Comparison of ENCODE assay signal across 2 cellular contexts in the genomic region with DNA sequence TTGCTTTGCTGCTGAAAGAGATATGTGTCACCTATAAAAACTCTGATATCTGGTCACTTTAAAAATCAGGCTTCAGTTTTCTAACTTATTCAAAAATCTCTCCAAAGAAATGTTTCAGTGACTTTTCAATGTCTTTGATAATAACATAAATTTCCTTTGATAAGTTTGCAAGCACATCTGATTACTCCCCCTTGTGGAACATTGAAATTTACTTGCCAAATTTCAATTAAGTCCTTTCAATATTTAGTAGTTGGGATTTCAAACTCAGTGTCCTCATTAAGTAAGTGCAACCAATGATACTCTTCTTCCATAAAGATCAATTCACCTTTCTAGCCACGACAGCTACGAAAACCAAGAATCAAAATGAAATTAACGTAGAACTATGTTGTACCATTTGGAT.
TF ChIP-seq lines count a peak whose summit lies in the region.

No MANE protein-coding gene starts in this region.

TF ChIP-seq in SK-N-SH, 30 proteins besides CTCF, POLR2A, EP300 and RAD21 (continued from another document):
- TF ChIP-seq, protein P1, sequence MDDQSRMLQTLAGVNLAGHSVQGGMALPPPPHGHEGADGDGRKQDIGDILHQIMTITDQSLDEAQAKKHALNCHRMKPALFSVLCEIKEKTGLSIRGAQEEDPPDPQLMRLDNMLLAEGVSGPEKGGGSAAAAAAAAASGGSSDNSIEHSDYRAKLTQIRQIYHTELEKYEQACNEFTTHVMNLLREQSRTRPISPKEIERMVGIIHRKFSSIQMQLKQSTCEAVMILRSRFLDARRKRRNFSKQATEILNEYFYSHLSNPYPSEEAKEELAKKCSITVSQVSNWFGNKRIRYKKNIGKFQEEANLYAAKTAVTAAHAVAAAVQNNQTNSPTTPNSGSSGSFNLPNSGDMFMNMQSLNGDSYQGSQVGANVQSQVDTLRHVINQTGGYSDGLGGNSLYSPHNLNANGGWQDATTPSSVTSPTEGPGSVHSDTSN (IDR thresholded peaks at IDR 0.05), result no peak

TF ChIP-seq in SK-N-SH treated with all-trans-retinoic acid at 6 μM for 48 hours, 23 proteins besides CTCF, POLR2A, EP300 and RAD21 (continued from another document):
- TF ChIP-seq, protein P2, sequence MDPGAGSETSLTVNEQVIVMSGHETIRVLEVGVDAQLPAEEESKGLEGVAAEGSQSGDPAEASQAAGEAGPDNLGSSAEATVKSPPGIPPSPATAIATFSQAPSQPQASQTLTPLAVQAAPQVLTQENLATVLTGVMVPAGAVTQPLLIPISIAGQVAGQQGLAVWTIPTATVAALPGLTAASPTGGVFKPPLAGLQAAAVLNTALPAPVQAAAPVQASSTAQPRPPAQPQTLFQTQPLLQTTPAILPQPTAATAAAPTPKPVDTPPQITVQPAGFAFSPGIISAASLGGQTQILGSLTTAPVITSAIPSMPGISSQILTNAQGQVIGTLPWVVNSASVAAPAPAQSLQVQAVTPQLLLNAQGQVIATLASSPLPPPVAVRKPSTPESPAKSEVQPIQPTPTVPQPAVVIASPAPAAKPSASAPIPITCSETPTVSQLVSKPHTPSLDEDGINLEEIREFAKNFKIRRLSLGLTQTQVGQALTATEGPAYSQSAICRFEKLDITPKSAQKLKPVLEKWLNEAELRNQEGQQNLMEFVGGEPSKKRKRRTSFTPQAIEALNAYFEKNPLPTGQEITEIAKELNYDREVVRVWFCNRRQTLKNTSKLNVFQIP (CRISPR knock-in tag; IDR thresholded peaks at IDR 0.05; ENCODE audit: borderline replicate concordance, low read depth), result no peak
- TF ChIP-seq PPARA (CRISPR knock-in tag; IDR thresholded peaks at IDR 0.05; ENCODE audit: borderline replicate concordance), result no peak
- no peak for TF ChIP-seq TCF4 (CRISPR knock-in tag; IDR thresholded peaks at IDR 0.05; ENCODE audit: borderline replicate concordance)
